Comparison of ENCODE assay signal across 2 cellular contexts in genomic region chr11:112300094-112300786, GRCh38.
TF ChIP-seq lines count a peak whose summit lies in the region.

No MANE protein-coding gene starts in this region.

TF ChIP-seq in IMR-90, 13 proteins besides CTCF, POLR2A, EP300 and RAD21:
- TF ChIP-seq MAZ (IDR thresholded peaks at IDR 0.05; ENCODE audit: borderline replicate concordance, low read depth, low read length) (no peak), NFE2L2 (IDR thresholded peaks at IDR 0.05; ENCODE audit: low read depth, low read length) (no peak), USF2 (IDR thresholded peaks at IDR 0.05; ENCODE audit: low read depth, low read length) (no peak), FOS (IDR thresholded peaks at IDR 0.05; ENCODE audit: low read depth, low read length) (no peak), RCOR1 (IDR thresholded peaks at IDR 0.05; ENCODE audit: insufficient replicate concordance, low read length) (no peak), RFX5 (IDR thresholded peaks at IDR 0.05; ENCODE audit: low read depth, low read length) (no peak), CHD1 (IDR thresholded peaks at IDR 0.05; ENCODE audit: low read depth, low read length) (no peak), BHLHE40 (IDR thresholded peaks at IDR 0.05; ENCODE audit: low read depth, low read length) (no peak), ELK1 (IDR thresholded peaks at IDR 0.05; ENCODE audit: borderline replicate concordance, low read depth, low read length) (no peak), CEBPB (IDR thresholded peaks at IDR 0.05; ENCODE audit: low read depth, low read length) (no peak), SMC3 (IDR thresholded peaks at IDR 0.05; ENCODE audit: low read depth, low read length) (no peak)

TF ChIP-seq in H1, 55 proteins besides CTCF, POLR2A, EP300 and RAD21:
- TF ChIP-seq NRF1 (IDR thresholded peaks at IDR 0.05; ENCODE audit: low read depth, low read length), result no peak
- no peak for TF ChIP-seq SIN3A (conservative IDR thresholded peaks at IDR 0.05 in 1 of 2, IDR thresholded peaks at IDR 0.05 in 1 of 2; ENCODE audit: low read depth in 1 of 2, low read length in 2 of 2)
- no peak for TF ChIP-seq GABPA (IDR thresholded peaks at IDR 0.05; ENCODE audit: borderline replicate concordance, insufficient read depth, low read length)
- no peak for TF ChIP-seq KDM1A (IDR thresholded peaks at IDR 0.05; ENCODE audit: borderline replicate concordance, low read length)
- TF ChIP-seq TAF1 (IDR thresholded peaks at IDR 0.05; ENCODE audit: low read depth, low read length), result no peak
- no peak for TF ChIP-seq BCL11A (IDR thresholded peaks at IDR 0.05; ENCODE audit: low read depth in 2 of 2, low read length in 2 of 2)
- no peak for TF ChIP-seq RBBP5 (IDR thresholded peaks at IDR 0.05; ENCODE audit: borderline replicate concordance, low read depth, low read length)
- no peak for TF ChIP-seq TEAD4 (IDR thresholded peaks at IDR 0.05; ENCODE audit: low read depth, low read length)
- TF ChIP-seq YY1 (IDR thresholded peaks at IDR 0.05; ENCODE audit: low read depth, low read length), result no peak
- no peak for TF ChIP-seq NANOG (IDR thresholded peaks at IDR 0.05; ENCODE audit: insufficient read depth, low read depth, low read length, poor library complexity, severe bottlenecking)
- TF ChIP-seq SAP30 (IDR thresholded peaks at IDR 0.05; ENCODE audit: insufficient read depth, insufficient replicate concordance, low read length), result no peak
- TF ChIP-seq ZNF274 (IDR thresholded peaks at IDR 0.05; ENCODE audit: borderline replicate concordance, extremely low read depth, low read length), result no peak
- no peak for TF ChIP-seq TCF12 (IDR thresholded peaks at IDR 0.05; ENCODE audit: low read depth, low read length)
- TF ChIP-seq JUN (IDR thresholded peaks at IDR 0.05; ENCODE audit: low read depth, low read length), result no peak
- TF ChIP-seq CTBP2 (IDR thresholded peaks at IDR 0.05; ENCODE audit: borderline replicate concordance, insufficient read depth, insufficient read length, low read length), result no peak
